Comparison of ENCODE assay signal across 8 cellular contexts in the genomic region with DNA sequence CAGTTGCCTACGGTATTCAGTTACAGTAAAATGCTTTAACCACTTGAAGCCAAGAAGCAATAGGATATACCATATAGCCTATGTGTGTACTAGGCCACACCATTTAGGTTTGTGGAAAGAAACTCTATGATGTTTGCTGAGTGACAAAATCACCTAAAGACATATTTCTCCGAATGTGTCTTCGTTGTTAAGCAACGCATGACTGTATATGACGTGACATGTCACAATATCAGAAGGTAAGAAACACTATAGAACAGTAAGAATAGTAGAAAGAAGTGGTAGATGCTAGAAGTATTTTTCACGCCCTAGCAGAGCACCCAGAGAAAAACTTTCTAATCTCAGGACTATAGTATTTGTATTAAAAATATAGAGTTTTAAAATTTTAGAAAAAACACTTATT.
"Had no signal": no experiment of that assay in that cellular context is flagged by ENCODE, and none has a peak within 500 bp of the region (broad histone marks: within the 10 kb centered on the region; RNA-seq: fewer than 3 reads in every experiment).

No MANE protein-coding gene starts in this region.

- FAIRE-seq: H1, H54, K562 had no signal

- H3K4me3 ChIP-seq: GM23338, K562 had no signal

- H3K27ac ChIP-seq: HL-60 had no signal

- DNase-seq: H9, HCEC 1CT, IMR-90 had no signal

- H2AFZ ChIP-seq: GM23338 had no signal

- ATAC-seq: GM23338, K562 had no signal

- H3K4me2 ChIP-seq: GM23338 had no signal
